In the genomic region with DNA sequence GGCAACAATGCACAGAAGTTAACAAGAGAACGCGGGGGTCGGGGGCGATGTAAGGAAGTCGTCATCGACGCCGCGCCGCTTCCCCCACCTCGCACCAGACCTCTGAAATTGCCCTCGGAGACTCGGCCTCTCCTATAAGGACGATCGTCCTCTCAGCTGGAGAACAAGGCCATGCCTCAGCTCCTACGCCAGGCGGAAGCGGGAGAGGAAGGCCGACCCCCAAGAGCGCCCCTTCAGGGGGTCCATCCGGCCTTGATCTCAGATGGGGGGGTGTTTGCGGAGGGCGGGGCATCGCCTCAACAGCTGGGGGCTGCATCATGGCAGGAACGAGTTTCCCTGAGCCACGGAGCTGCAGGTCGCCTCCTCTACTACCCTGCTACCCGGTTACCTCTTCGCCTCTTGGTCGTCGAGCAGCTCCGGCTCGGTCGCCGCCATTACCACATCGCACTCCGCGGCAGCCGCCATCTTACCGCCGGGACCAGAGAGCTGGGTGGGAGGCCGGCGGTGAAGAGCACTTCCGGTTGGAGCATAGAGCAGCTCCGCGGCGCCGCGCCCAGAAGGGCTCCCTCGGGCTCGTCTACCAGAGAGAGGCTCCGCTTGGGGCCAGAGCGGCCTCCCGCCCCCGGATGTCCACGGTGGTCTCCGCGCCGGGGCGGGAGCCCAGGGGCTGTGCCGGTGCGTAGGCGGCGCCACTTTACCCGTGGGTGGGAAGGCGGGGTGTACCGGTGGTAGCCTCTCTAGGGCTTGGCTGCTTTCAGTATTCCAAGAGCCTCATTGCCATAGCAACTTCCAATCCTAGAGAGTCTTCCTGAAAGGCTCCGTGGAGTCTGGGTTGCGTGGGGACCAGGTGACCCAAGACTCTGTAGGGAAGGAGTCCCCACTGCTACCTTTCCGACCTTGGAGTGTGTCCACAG, we compare ENCODE assay signal across 1 cellular context.
TF ChIP-seq lines count a peak whose summit lies in the region.

Gene DNAJC7, minus strand, starts transcription at position 488 of the 914 bp plus-strand sequence. Its CDS starts 23 bp downstream, at position 465.

TF ChIP-seq in GM12878, 131 proteins besides CTCF, POLR2A, EP300 and RAD21 (continued from another document):
- TF ChIP-seq RB1 (IDR thresholded peaks at IDR 0.05; ENCODE audit: borderline replicate concordance) (0 out of 2 replicates have a peak, but pooled peaks have one; percentile 83), SMARCA5 (IDR thresholded peaks at IDR 0.05) (peak; percentile 37; the same call in 1 of the 2 replicates), TBL1XR1 (IDR thresholded peaks at IDR 0.05; ENCODE audit: low read depth, low read length) (no peak), NRF1 (conservative IDR thresholded peaks at IDR 0.05; ENCODE audit: low read depth, low read length) (no peak), RELB (IDR thresholded peaks at IDR 0.05; ENCODE audit: low read depth) (peak; percentile 81), TARDBP (IDR thresholded peaks at IDR 0.05; ENCODE audit: borderline replicate concordance) (peak; percentile 59; the same call in 1 of the 2 replicates), RBBP5 (conservative IDR thresholded peaks at IDR 0.05) (no peak; the same call in 1 of the 2 replicates), POLR2AphosphoS2 (IDR thresholded peaks at IDR 0.05; ENCODE audit: low read depth, low read length) (peak; percentile 49), HDAC6 (IDR thresholded peaks at IDR 0.05; ENCODE audit: unreplicated experiment) (peak; percentile 23), IKZF2 (IDR thresholded peaks at IDR 0.05) (peak; percentile 56 to 76; a peak in 3 of 4 replicates), ETV6 (conservative IDR thresholded peaks at IDR 0.05 in 1 of 2, IDR thresholded peaks at IDR 0.05 in 1 of 2; ENCODE audit: borderline replicate concordance in 1 of 2, low read depth in 1 of 2) (no peak), SRF (IDR thresholded peaks at IDR 0.05; ENCODE audit: low read depth in 2 of 2, low read length in 2 of 2) (0 out of 4 replicates have a peak, but pooled peaks of 1 of the 2 experiments have one; percentile 22), LARP7 (IDR thresholded peaks at IDR 0.05) (peak; percentile 43; the same call in 1 of the 2 replicates), ATF7 (IDR thresholded peaks at IDR 0.05; ENCODE audit: low read depth) (peak; percentile 30; the same call in 1 of the 2 replicates), CREM (IDR thresholded peaks at IDR 0.05; ENCODE audit: low read depth) (peak; percentile 78), BMI1 (IDR thresholded peaks at IDR 0.05; ENCODE audit: borderline replicate concordance) (peak; percentile 79), ASH2L (IDR thresholded peaks at IDR 0.05; ENCODE audit: borderline replicate concordance, low read depth) (peak; percentile 87), HDGF (IDR thresholded peaks at IDR 0.05) (peak; percentile 62; the same call in 1 of the 2 replicates), TCF3 (IDR thresholded peaks at IDR 0.05; ENCODE audit: borderline replicate concordance, insufficient read depth, low read depth, low read length) (peak; percentile 46; the same call in 1 of the 2 replicates), SREBF2 (IDR thresholded peaks at IDR 0.05; ENCODE audit: low read length) (no peak), MXI1 (IDR thresholded peaks at IDR 0.05; ENCODE audit: low read depth, low read length) (peak; percentile 79), HCFC1 (IDR thresholded peaks at IDR 0.05; ENCODE audit: low read length) (peak; percentile 70), WRNIP1 (IDR thresholded peaks at IDR 0.05; ENCODE audit: borderline replicate concordance, low read depth, low read length) (0 out of 2 replicates have a peak, but pooled peaks have one; percentile 6), GATAD2B (conservative IDR thresholded peaks at IDR 0.05; ENCODE audit: low read depth) (peak; percentile 54), NR2C1 (IDR thresholded peaks at IDR 0.05) (peak; percentile 83)
- TF ChIP-seq, protein P1, sequence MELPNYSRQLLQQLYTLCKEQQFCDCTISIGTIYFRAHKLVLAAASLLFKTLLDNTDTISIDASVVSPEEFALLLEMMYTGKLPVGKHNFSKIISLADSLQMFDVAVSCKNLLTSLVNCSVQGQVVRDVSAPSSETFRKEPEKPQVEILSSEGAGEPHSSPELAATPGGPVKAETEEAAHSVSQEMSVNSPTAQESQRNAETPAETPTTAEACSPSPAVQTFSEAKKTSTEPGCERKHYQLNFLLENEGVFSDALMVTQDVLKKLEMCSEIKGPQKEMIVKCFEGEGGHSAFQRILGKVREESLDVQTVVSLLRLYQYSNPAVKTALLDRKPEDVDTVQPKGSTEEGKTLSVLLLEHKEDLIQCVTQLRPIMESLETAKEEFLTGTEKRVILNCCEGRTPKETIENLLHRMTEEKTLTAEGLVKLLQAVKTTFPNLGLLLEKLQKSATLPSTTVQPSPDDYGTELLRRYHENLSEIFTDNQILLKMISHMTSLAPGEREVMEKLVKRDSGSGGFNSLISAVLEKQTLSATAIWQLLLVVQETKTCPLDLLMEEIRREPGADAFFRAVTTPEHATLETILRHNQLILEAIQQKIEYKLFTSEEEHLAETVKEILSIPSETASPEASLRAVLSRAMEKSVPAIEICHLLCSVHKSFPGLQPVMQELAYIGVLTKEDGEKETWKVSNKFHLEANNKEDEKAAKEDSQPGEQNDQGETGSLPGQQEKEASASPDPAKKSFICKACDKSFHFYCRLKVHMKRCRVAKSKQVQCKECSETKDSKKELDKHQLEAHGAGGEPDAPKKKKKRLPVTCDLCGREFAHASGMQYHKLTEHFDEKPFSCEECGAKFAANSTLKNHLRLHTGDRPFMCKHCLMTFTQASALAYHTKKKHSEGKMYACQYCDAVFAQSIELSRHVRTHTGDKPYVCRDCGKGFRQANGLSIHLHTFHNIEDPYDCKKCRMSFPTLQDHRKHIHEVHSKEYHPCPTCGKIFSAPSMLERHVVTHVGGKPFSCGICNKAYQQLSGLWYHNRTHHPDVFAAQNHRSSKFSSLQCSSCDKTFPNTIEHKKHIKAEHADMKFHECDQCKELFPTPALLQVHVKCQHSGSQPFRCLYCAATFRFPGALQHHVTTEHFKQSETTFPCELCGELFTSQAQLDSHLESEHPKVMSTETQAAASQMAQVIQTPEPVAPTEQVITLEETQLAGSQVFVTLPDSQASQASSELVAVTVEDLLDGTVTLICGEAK (IDR thresholded peaks at IDR 0.05; ENCODE audit: borderline replicate concordance) = peak; percentile 90
- TF ChIP-seq, protein P2, sequence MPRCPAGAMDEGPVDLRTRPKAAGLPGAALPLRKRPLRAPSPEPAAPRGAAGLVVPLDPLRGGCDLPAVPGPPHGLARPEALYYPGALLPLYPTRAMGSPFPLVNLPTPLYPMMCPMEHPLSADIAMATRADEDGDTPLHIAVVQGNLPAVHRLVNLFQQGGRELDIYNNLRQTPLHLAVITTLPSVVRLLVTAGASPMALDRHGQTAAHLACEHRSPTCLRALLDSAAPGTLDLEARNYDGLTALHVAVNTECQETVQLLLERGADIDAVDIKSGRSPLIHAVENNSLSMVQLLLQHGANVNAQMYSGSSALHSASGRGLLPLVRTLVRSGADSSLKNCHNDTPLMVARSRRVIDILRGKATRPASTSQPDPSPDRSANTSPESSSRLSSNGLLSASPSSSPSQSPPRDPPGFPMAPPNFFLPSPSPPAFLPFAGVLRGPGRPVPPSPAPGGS (IDR thresholded peaks at IDR 0.05; ENCODE audit: borderline replicate concordance, insufficient read depth, low read depth, low read length, poor library complexity, severe bottlenecking) = peak; percentile 45
